ENCODE assay signal across 8 cellular contexts in genomic region chrX:47573334-47574095, GRCh38. TPM values are rescaled to one million over a fixed set of nuclear protein-coding genes. Genes with fewer than 3 reads are reported as not detected.
A peak's percentile ranks its signal among the peaks of the same experiment; 100 is the strongest.
DNase-seq lines count a peak whose midpoint lies in the region; ATAC-seq, FAIRE-seq and TF ChIP-seq lines count a peak whose summit lies in the region.

No MANE protein-coding gene starts in this region.

- dilution Hi-C loops in keratinocyte (cut with MboI; ENCODE audit: extremely low pct_ligation_motif_present, low sequenced_read_pairs), result no loop called here

- no peaks in the 10 kb centered on the region for H4K20me1 ChIP-seq in keratinocyte (ENCODE audit: control insufficient read depth, extremely low read depth, insufficient read depth, low read length)

- peaks cover 6% of the 10 kb centered on the region for H3K4me1 ChIP-seq in keratinocyte (ENCODE audit: control insufficient read depth, extremely low read depth, insufficient read depth, low read length)

- H3K9ac ChIP-seq in keratinocyte (ENCODE audit: control insufficient read depth, extremely low read depth, insufficient read depth, low read length), result peak overlapping the region; percentile 73

- H3K4me3 ChIP-seq in keratinocyte (ENCODE audit: control insufficient read depth in 2 of 3, extremely low read depth in 1 of 3, insufficient read depth in 2 of 3, low read depth in 1 of 3, low read length in 3 of 3), result peak overlapping the region; percentile 34 to 57 (median 38)

- peaks cover 2% of the 10 kb centered on the region for H3K9me3 ChIP-seq in keratinocyte (ENCODE audit: control insufficient read depth, low read depth, low read length)

- no peak for TF ChIP-seq CTCF in MCF 10A (IDR thresholded peaks at IDR 0.05; ENCODE audit: unreplicated experiment)
- TF ChIP-seq CTCF in keratinocyte (optimal IDR thresholded peaks at IDR 0.05 in 1 of 3, IDR thresholded peaks at IDR 0.05 in 1 of 3, conservative IDR thresholded peaks at IDR 0.05 in 1 of 3; ENCODE audit: extremely low read depth in 1 of 3, insufficient read depth in 2 of 3, low read length in 3 of 3), result no peak
- no peak for TF ChIP-seq CTCF in GM10266 (IDR thresholded peaks at IDR 0.05; ENCODE audit: control insufficient read depth, insufficient read depth, low read depth, missing control alignments)

- no peak for FAIRE-seq in keratinocyte (lab: Jason Lieb, UNC)

- ATAC-seq in stimulated activated effector memory CD8-positive, alpha-beta T cell treated with anti-CD3 and anti-CD28 coated beads, Interleukin-12 subunit alpha, Interleukin-12 subunit beta, amount 100 ng/mL, for 72 hours, result no peak

- POLR2A ChIA-PET in MCF 10A (lab: Yijun Ruan, JAX), result interaction anchor here (1.0 kb wide), 1 partner anchor 8 kb away, joined by 4 read pairs; no protein-coding TSS in a partner anchor

- peak overlapping the region; percentile 66 for H3K4me2 ChIP-seq in keratinocyte (ENCODE audit: control insufficient read depth, extremely low read depth, insufficient read depth, low read depth, low read length)

- H3K27me3 ChIP-seq in keratinocyte (ENCODE audit: control insufficient read depth, extremely low read depth, insufficient read depth, low read length), result no peaks in the 10 kb centered on the region

- H2AFZ ChIP-seq in keratinocyte (ENCODE audit: control insufficient read depth, low read length), result no peak overlapping the region

- peaks cover 30% of the 10 kb centered on the region for H3K36me3 Mint-ChIP-seq in MCF 10A (ENCODE audit: insufficient read depth, unreplicated experiment)
- peaks cover 53% of the 10 kb centered on the region for H3K36me3 Mint-ChIP-seq in stimulated activated effector memory CD8-positive, alpha-beta T cell treated with anti-CD3 and anti-CD28 coated beads, Interleukin-12 subunit alpha, Interleukin-12 subunit beta, amount 100 ng/mL, for 72 hours

- peaks cover 6% of the 10 kb centered on the region for H3K9me3 Mint-ChIP-seq in MCF 10A (ENCODE audit: unreplicated experiment)
- H3K9me3 Mint-ChIP-seq in stimulated activated effector memory CD8-positive, alpha-beta T cell treated with anti-CD3 and anti-CD28 coated beads, Interleukin-12 subunit alpha, Interleukin-12 subunit beta, amount 100 ng/mL, for 72 hours, result no peaks in the 10 kb centered on the region

- intact Hi-C loops in MCF 10A (cut with micrococcal nuclease), result no loop called here

- no peaks in the 10 kb centered on the region for H3K9me1 ChIP-seq in keratinocyte (ENCODE audit: control insufficient read depth, extremely low read depth, insufficient read depth, low read length)

- H3K27me3 Mint-ChIP-seq in MCF 10A (ENCODE audit: insufficient read depth, unreplicated experiment), result no peaks in the 10 kb centered on the region

- H3K27ac ChIP-seq in keratinocyte (ENCODE audit: control insufficient read depth, insufficient read depth, low read length), result peak overlapping the region; percentile 58

- H3K27ac Mint-ChIP-seq in MCF 10A (ENCODE audit: low read depth, unreplicated experiment), result no peak overlapping the region
- H3K27ac Mint-ChIP-seq in stimulated activated effector memory CD8-positive, alpha-beta T cell treated with anti-CD3 and anti-CD28 coated beads, Interleukin-12 subunit alpha, Interleukin-12 subunit beta, amount 100 ng/mL, for 72 hours, result peak overlapping the region; percentile 86

- no TSS peak for BruUV-seq in MCF 10A (replicated peaks; lab: Mats Ljungman, UMichigan)

- CTCF ChIA-PET in MCF 10A (lab: Yijun Ruan, JAX), result interaction anchor here (0.7 kb wide), 1 partner anchor 49 kb away, joined by 4 read pairs; no protein-coding TSS in a partner anchor

- H3K36me3 ChIP-seq in keratinocyte (ENCODE audit: control insufficient read depth in 2 of 2, extremely low read depth in 1 of 2, insufficient read depth in 2 of 2, low read length in 2 of 2), result peaks cover 2 to 4% of the 10 kb centered on the region in 2 experiments

- peak overlapping the region; percentile 42 for H3K4me3 Mint-ChIP-seq in MCF 10A (ENCODE audit: unreplicated experiment)
- peak overlapping the region; percentile 62 for H3K4me3 Mint-ChIP-seq in stimulated activated effector memory CD8-positive, alpha-beta T cell treated with anti-CD3 and anti-CD28 coated beads, Interleukin-12 subunit alpha, Interleukin-12 subunit beta, amount 100 ng/mL, for 72 hours

- H3K4me1 Mint-ChIP-seq in MCF 10A (ENCODE audit: insufficient read depth, unreplicated experiment), result peaks cover 7% of the 10 kb centered on the region
- peaks cover 55% of the 10 kb centered on the region for H3K4me1 Mint-ChIP-seq in stimulated activated effector memory CD8-positive, alpha-beta T cell treated with anti-CD3 and anti-CD28 coated beads, Interleukin-12 subunit alpha, Interleukin-12 subunit beta, amount 100 ng/mL, for 72 hours

- H3K79me2 ChIP-seq in keratinocyte (ENCODE audit: control insufficient read depth, insufficient read depth, low read length), result no peaks in the 10 kb centered on the region

- peak; percentile 32 for DNase-seq in HT1080 (ENCODE audit: low read depth)
- DNase-seq in MCF 10A (ENCODE audit: unreplicated experiment), result peak; percentile 75
- DNase-seq in keratinocyte (ENCODE audit: low read depth, low spot score), result no peak
- DNase-seq in stimulated activated effector memory CD8-positive, alpha-beta T cell treated with anti-CD3 and anti-CD28 coated beads, Interleukin-12 subunit alpha, Interleukin-12 subunit beta, amount 100 ng/mL, for 72 hours (ENCODE audit: low spot score in 2 of 2), result no peak
- no peak for DNase-seq in NCI-H1048 (lab: John Stamatoyannopoulos, UW)
- DNase-seq in GM10266 (ENCODE audit: extremely low spot score), result no peak
- DNase-seq in activated CD4-positive, alpha-beta T cell treated with anti-CD3 and anti-CD28 coated beads, Interleukin-2, amount 50 U/mL, for 4 hours, result no peak
- DNase-seq in activated CD4-positive, alpha-beta T cell treated with anti-CD3 and anti-CD28 coated beads, Interleukin-2, amount 50 U/mL, for 1 hour, result no peak

RNA-seq across cellular contexts. Expression of gene TIMP1, which starts 8.7 kb away (rescaled TPM):
- 141 and 185 TPM in 2 replicates for total RNA-seq in HT1080 (2014; rRNA removed; shearing (Covaris generic))
- 134 and 158 TPM in 2 replicates for polyA plus RNA-seq in HT1080 (2015; cell fraction: cytosol; rRNA removed)
- 124 TPM in 2 replicates for polyA plus RNA-seq in HT1080 (2015; cell fraction: nucleus; rRNA removed)
- 647 and 720 TPM in 2 replicates for total RNA-seq in MCF 10A (2022)
- polyA plus RNA-seq in keratinocyte, result 151 to 328 TPM (median 162 TPM) in 3 replicates
- polyA plus RNA-seq in keratinocyte (2011; ENCODE audit: low read depth), result 10.1 TPM
- polyA plus RNA-seq in keratinocyte (2011; cell fraction: cytosol; rRNA removed), result 143 and 188 TPM in 2 replicates
- polyA plus RNA-seq in keratinocyte (2011; cell fraction: nucleus; rRNA removed), result 127 and 170 TPM in 2 replicates
- polyA plus RNA-seq in keratinocyte (2012; ENCODE audit: low replicate concordance), result 180 and 201 TPM in 2 replicates
- 329 to 825 TPM (median 346 TPM) in 3 replicates for polyA minus RNA-seq in keratinocyte
- polyA minus RNA-seq in keratinocyte (2011; cell fraction: cytosol; rRNA and poly(A)+ RNA removed), result 340 TPM
- polyA minus RNA-seq in keratinocyte (2011; cell fraction: nucleus; rRNA and poly(A)+ RNA removed), result 88.3 and 93.9 TPM in 2 replicates

RNA-seq across cellular contexts. Expression of gene ARAF, which starts 12.5 kb away (rescaled TPM):
- 25.0 and 32.4 TPM in 2 replicates for total RNA-seq in HT1080 (2014; rRNA removed; shearing (Covaris generic))
- polyA plus RNA-seq in HT1080 (2015; cell fraction: cytosol; rRNA removed), result 43.2 and 48.4 TPM in 2 replicates
- polyA plus RNA-seq in HT1080 (2015; cell fraction: nucleus; rRNA removed), result 43.6 and 55.9 TPM in 2 replicates
- 53.2 and 63.5 TPM in 2 replicates for total RNA-seq in MCF 10A (2022)
- polyA plus RNA-seq in keratinocyte, result 21.3 to 40.5 TPM (median 22.4 TPM) in 3 replicates
- polyA plus RNA-seq in keratinocyte (2011; ENCODE audit: low read depth), result 5.6 TPM
- polyA plus RNA-seq in keratinocyte (2011; cell fraction: cytosol; rRNA removed), result 28.4 and 29.0 TPM in 2 replicates
- 47.8 and 49.4 TPM in 2 replicates for polyA plus RNA-seq in keratinocyte (2011; cell fraction: nucleus; rRNA removed)
- 22.9 and 34.4 TPM in 2 replicates for polyA plus RNA-seq in keratinocyte (2012; ENCODE audit: low replicate concordance)
- 43.0 to 96.2 TPM (median 65.5 TPM) in 3 replicates for polyA minus RNA-seq in keratinocyte
- 23.4 TPM for polyA minus RNA-seq in keratinocyte (2011; cell fraction: cytosol; rRNA and poly(A)+ RNA removed)
- 12.7 and 20.2 TPM in 2 replicates for polyA minus RNA-seq in keratinocyte (2011; cell fraction: nucleus; rRNA and poly(A)+ RNA removed)

RNA-seq across cellular contexts. Expression of gene SYN1, which starts 46.1 kb away (rescaled TPM):
- total RNA-seq in HT1080 (2014; rRNA removed; shearing (Covaris generic)), result not detected in 2 replicates
- 0.06 TPM in 1 of 2 replicates, not detected in the other for polyA plus RNA-seq in HT1080 (2015; cell fraction: cytosol; rRNA removed)
- 0.23 TPM in 1 of 2 replicates, not detected in the other for polyA plus RNA-seq in HT1080 (2015; cell fraction: nucleus; rRNA removed)
- 0.27 and 0.49 TPM in 2 replicates for total RNA-seq in MCF 10A (2022)
- 0.07 to 0.36 TPM in 2 of 3 replicates, not detected in the other for polyA plus RNA-seq in keratinocyte
- 0.49 TPM for polyA plus RNA-seq in keratinocyte (2011; ENCODE audit: low read depth)
- 0.34 and 0.56 TPM in 2 replicates for polyA plus RNA-seq in keratinocyte (2011; cell fraction: cytosol; rRNA removed)
- polyA plus RNA-seq in keratinocyte (2011; cell fraction: nucleus; rRNA removed), result 0.19 and 1.1 TPM in 2 replicates
- polyA plus RNA-seq in keratinocyte (2012; ENCODE audit: low replicate concordance), result 0.85 and 1.2 TPM in 2 replicates
- 0.10 to 3.0 TPM in 2 of 3 replicates, not detected in the other for polyA minus RNA-seq in keratinocyte
- polyA minus RNA-seq in keratinocyte (2011; cell fraction: cytosol; rRNA and poly(A)+ RNA removed), result not detected
- polyA minus RNA-seq in keratinocyte (2011; cell fraction: nucleus; rRNA and poly(A)+ RNA removed), result 0.32 TPM in 1 of 2 replicates, not detected in the other

RNA-seq across cellular contexts. Expression of gene CFP, which starts 56.2 kb away (rescaled TPM):
- 0.24 and 0.67 TPM in 2 replicates for total RNA-seq in HT1080 (2014; rRNA removed; shearing (Covaris generic))
- polyA plus RNA-seq in HT1080 (2015; cell fraction: cytosol; rRNA removed), result 0.06 and 0.10 TPM in 2 replicates
- polyA plus RNA-seq in HT1080 (2015; cell fraction: nucleus; rRNA removed), result 0.22 and 0.46 TPM in 2 replicates
- 0.56 and 0.71 TPM in 2 replicates for total RNA-seq in MCF 10A (2022)
- polyA plus RNA-seq in keratinocyte, result 0.03 to 0.04 TPM in 2 of 3 replicates, not detected in the other
- polyA plus RNA-seq in keratinocyte (2011; ENCODE audit: low read depth), result not detected
- not detected in 2 replicates for polyA plus RNA-seq in keratinocyte (2011; cell fraction: cytosol; rRNA removed)
- 0.15 and 0.23 TPM in 2 replicates for polyA plus RNA-seq in keratinocyte (2011; cell fraction: nucleus; rRNA removed)
- 0.35 TPM in 1 of 2 replicates, not detected in the other for polyA plus RNA-seq in keratinocyte (2012; ENCODE audit: low replicate concordance)
- 0.19 TPM in 1 of 3 replicates, not detected in the others for polyA minus RNA-seq in keratinocyte
- polyA minus RNA-seq in keratinocyte (2011; cell fraction: cytosol; rRNA and poly(A)+ RNA removed), result not detected
- polyA minus RNA-seq in keratinocyte (2011; cell fraction: nucleus; rRNA and poly(A)+ RNA removed), result 0.11 and 0.16 TPM in 2 replicates

Comparison
In these comparisons a context has a peak if more than half of its experiments do, and no peak if none do; other contexts are left out.
1. DNase-seq: peak in HT1080 (single experiment) and MCF 10A (single experiment); none in keratinocyte (single experiment), stimulated activated effector memory CD8-positive, alpha-beta T cell treated with anti-CD3 and anti-CD28 coated beads, Interleukin-12 subunit alpha, Interleukin-12 subunit beta, amount 100 ng/mL, for 72 hours (0 of 2), NCI-H1048 (single experiment), GM10266 (single experiment), activated CD4-positive, alpha-beta T cell treated with anti-CD3 and anti-CD28 coated beads, Interleukin-2, amount 50 U/mL, for 4 hours (0 of 2) and activated CD4-positive, alpha-beta T cell treated with anti-CD3 and anti-CD28 coated beads, Interleukin-2, amount 50 U/mL, for 1 hour (single experiment).